In genomic region chr9:132288371-132288770, GRCh38 we compare ENCODE assay signal across 15 cellular contexts.
A peak's percentile ranks its signal among the peaks of the same experiment; 100 is the strongest.
DNase-seq lines count a peak whose midpoint lies in the region; FAIRE-seq and TF ChIP-seq lines count a peak whose summit lies in the region.
"Had no signal": no experiment of that assay in that cellular context is flagged by ENCODE, and none has a peak within 500 bp of the region (broad histone marks: within the 10 kb centered on the region; RNA-seq: fewer than 3 reads in every experiment).

No MANE protein-coding gene starts in this region.

- in situ Hi-C loops in mammary epithelial cell (cut with MboI; ENCODE audit: low sequenced_read_pairs in 2 of 2) = no loop called here

- CTCF ChIA-PET in mammary epithelial cell (lab: Charles Lee; ENCODE audit: low non-redundant PET) = no interaction called here

- H2AFZ ChIP-seq in mammary epithelial cell (ENCODE audit: low read depth, low read length) = no peak overlapping the region

- WGBS in mammary epithelial cell (ENCODE audit: low coverage, missing lambda C conversion rate) = 29% methylated on average over 1 of the region's 1 CpG

- dilution Hi-C loops in mammary epithelial cell (cut with HindIII; ENCODE audit: low sequenced_read_pairs) = loop anchor here (10.0 kb wide), 1 partner anchor 376 kb away; the partner anchor contains the start of gene DDX31

- H3K4me3 ChIP-seq in mammary epithelial cell (replicated peaks in 1 of 3; ENCODE audit: insufficient read depth in 1 of 3, low read depth in 2 of 3, low read length in 3 of 3) = no peak overlapping the region
- no peak overlapping the region for H3K4me3 ChIP-seq in breast epithelium
- no peak overlapping the region for H3K4me3 ChIP-seq in skeletal muscle tissue (ENCODE audit: low read length in 3 of 3)
- H3K4me3 ChIP-seq: spleen, tibial nerve had no signal

- no peak for TF ChIP-seq POLR2A in breast epithelium (IDR thresholded peaks at IDR 0.05)

- DNase-seq in mammary epithelial cell (peak; percentile 9), breast epithelium (ENCODE audit: low spot score in 2 of 2) (no peak), RCC 7860 (ENCODE audit: low spot score) (no peak), fibroblast of peridontal ligament (ENCODE audit: extremely low read depth) (peak; percentile 61), NOMO-1 treated with DMSO at 0.1 percent for 48 hours (lab: John Stamatoyannopoulos, UW; ENCODE audit: unreplicated experiment) (no peak), NCI-H187 treated with DMSO at 0.1 percent for 48 hours (lab: John Stamatoyannopoulos, UW) (no peak), NCI-H2171 (lab: John Stamatoyannopoulos, UW) (no peak)
- DNase-seq: activated naive CD4-positive, alpha-beta T cell treated with anti-CD3 and anti-CD28 coated beads for 36 hours; DMS79 treated with DMSO at 0.1 percent for 48 hours; H7; NCI-H2227 treated with DMSO at 0.1 percent for 48 hours; spleen had no signal

- no peaks in the 10 kb centered on the region for H3K79me2 ChIP-seq in mammary epithelial cell (ENCODE audit: insufficient read depth, low read length)

- H3K36me3 ChIP-seq in mammary epithelial cell (ENCODE audit: insufficient read depth, low read length) (peaks cover 28% of the 10 kb centered on the region), breast epithelium (peaks cover 5% of the 10 kb centered on the region), skeletal muscle tissue (ENCODE audit: control insufficient read depth in 3 of 3, insufficient read depth in 3 of 3, low read length in 3 of 3) (peaks cover 25 to 38% (median 37%) of the 10 kb centered on the region in 3 donors)

- no peaks in the 10 kb centered on the region for H3K4me1 ChIP-seq in mammary epithelial cell (ENCODE audit: insufficient read depth, low read length)
- H3K4me1 ChIP-seq in breast epithelium = no peaks in the 10 kb centered on the region
- peaks cover 0 to 7% (median 3%) of the 10 kb centered on the region in 3 donors for H3K4me1 ChIP-seq in skeletal muscle tissue (ENCODE audit: control insufficient read depth in 3 of 3, insufficient read depth in 3 of 3, low read length in 3 of 3)

- peaks cover 2% of the 10 kb centered on the region for H4K20me1 ChIP-seq in mammary epithelial cell (ENCODE audit: insufficient read depth, low read length)

- no peak overlapping the region for H3K27ac ChIP-seq in mammary epithelial cell (ENCODE audit: insufficient read depth, low read depth, low read length)
- no peak overlapping the region for H3K27ac ChIP-seq in breast epithelium
- H3K27ac ChIP-seq in skeletal muscle tissue (ENCODE audit: low read depth, low read length) = peak overlapping the region; percentile 49
- H3K27ac ChIP-seq: spleen, tibial nerve had no signal

- H3K9me3 ChIP-seq in mammary epithelial cell (replicated peaks; ENCODE audit: insufficient read depth, low read length) = no peaks in the 10 kb centered on the region
- H3K9me3 ChIP-seq in breast epithelium = no peaks in the 10 kb centered on the region
- H3K9me3 ChIP-seq in skeletal muscle tissue (ENCODE audit: control insufficient read depth in 3 of 3, low read length in 3 of 3) = no peaks in the 10 kb centered on the region
- H3K9me3 ChIP-seq: spleen, tibial nerve had no signal

- no TSS peak for BruUV-seq in mammary epithelial cell (replicated peaks; lab: Mats Ljungman, UMichigan)

- no peak overlapping the region for H3K9ac ChIP-seq in mammary epithelial cell (ENCODE audit: insufficient read depth, low read length)
- no peak overlapping the region for H3K9ac ChIP-seq in skeletal muscle tissue (ENCODE audit: low read depth in 1 of 3, low read length in 3 of 3)

- H3K27me3 ChIP-seq in mammary epithelial cell (ENCODE audit: insufficient read depth, low read length) (no peaks in the 10 kb centered on the region), breast epithelium (no peaks in the 10 kb centered on the region), skeletal muscle tissue (ENCODE audit: control insufficient read depth in 3 of 3, insufficient read depth in 3 of 3, low read length in 3 of 3) (no peaks in the 10 kb centered on the region)
- H3K27me3 ChIP-seq: spleen, tibial nerve had no signal

- TF ChIP-seq CTCF in mammary epithelial cell (conservative IDR thresholded peaks at IDR 0.05 in 1 of 2, IDR thresholded peaks at IDR 0.05 in 1 of 2; ENCODE audit: extremely low read depth in 1 of 2, insufficient read depth in 1 of 2, low read depth in 1 of 2, low read length in 2 of 2) (no peak), breast epithelium (IDR thresholded peaks at IDR 0.05) (no peak)

- no peak overlapping the region for H3K4me2 ChIP-seq in mammary epithelial cell (ENCODE audit: insufficient read depth, low read depth, low read length)

- intact Hi-C loops in mammary epithelial cell (cut with micrococcal nuclease) (no loop called here), breast epithelium (cut with DNase I; ENCODE audit: low total_unique reads) (no loop called here)

- FAIRE-seq in RCC 7860 (lab: Jason Lieb, UNC) = peak; percentile 20
- FAIRE-seq: keratinocyte had no signal

Comparison
In these comparisons a context has a peak if more than half of its experiments do, and no peak if none do; other contexts are left out.
1. DNase-seq: peak in mammary epithelial cell (single experiment) and fibroblast of peridontal ligament (single experiment); none in breast epithelium (0 of 2), RCC 7860 (single experiment), NOMO-1 treated with DMSO at 0.1 percent for 48 hours (single experiment), NCI-H187 treated with DMSO at 0.1 percent for 48 hours (single experiment) and NCI-H2171 (single experiment).